ENCODE assay signal across 19 cellular contexts in the genomic region with DNA sequence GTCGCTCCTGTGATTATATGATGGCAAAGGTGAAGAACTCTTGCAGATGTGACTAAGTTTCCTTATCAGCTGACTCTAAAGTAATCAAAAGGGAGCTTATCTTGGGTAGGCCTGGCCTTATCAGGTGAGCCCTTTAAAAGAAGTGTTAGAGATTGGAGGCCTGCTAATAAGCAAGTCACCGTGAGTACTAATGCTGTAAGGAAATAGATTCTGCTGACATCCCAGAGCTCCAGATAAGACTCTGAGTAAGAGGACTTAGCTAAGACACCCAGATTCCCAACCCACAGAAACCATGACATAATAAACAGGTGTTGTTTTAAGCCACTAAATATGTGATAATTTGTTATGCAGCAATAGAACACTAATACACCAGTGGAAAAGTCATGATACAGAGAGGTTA.
"Had no signal": no experiment of that assay in that cellular context is flagged by ENCODE, and none has a peak within 500 bp of the region (broad histone marks: within the 10 kb centered on the region; RNA-seq: fewer than 3 reads in every experiment).

No MANE protein-coding gene starts in this region.

- H3K4me3 Mint-ChIP-seq: activated CD4-positive, alpha-beta memory T cell treated with anti-CD3 and anti-CD28 coated beads for 36 hours; activated T-helper 1 cell treated with anti-CD3 and anti-CD28 coated beads, Interleukin-12 subunit alpha, Interleukin-12 subunit beta, Interleukin-2, Interleukin-4 antibody, amounts not matched to agents 30 ng/mL and 10 ng/mL and 1 ng/mL, durations not matched to agents 14 hours and 24 hours and 36 hours; effector memory CD8-positive, alpha-beta T cell; memory B cell; natural killer cell; WTC11 had no signal

- DNase-seq: activated CD4-positive, alpha-beta memory T cell treated with anti-CD3 and anti-CD28 coated beads for 36 hours; activated CD4-positive, alpha-beta T cell treated with anti-CD3 and anti-CD28 coated beads for 4 hours; activated gamma-delta T cell treated with Interleukin-2 at 50 U/mL for 16 hours; activated T-cell treated with anti-CD3 and anti-CD28 coated beads for 4 hours; adrenal gland; dermis blood vessel endothelial cell; effector memory CD8-positive, alpha-beta T cell; gastrocnemius medialis; head of caudate nucleus; kidney glomerular epithelial cell; left ventricle myocardium superior; natural killer cell; stimulated activated naive CD8-positive, alpha-beta T cell treated with anti-CD3 and anti-CD28 coated beads, Interleukin-15, Interleukin-2, amounts not matched to agents 100 U/mL and 50 U/mL, for 24 hours; transverse colon had no signal

- H3K36me3 Mint-ChIP-seq: activated CD4-positive, alpha-beta memory T cell treated with anti-CD3 and anti-CD28 coated beads for 36 hours; activated naive CD4-positive, alpha-beta T cell treated with anti-CD3 and anti-CD28 coated beads, Interleukin-2, amount 50 U/mL, for 72 hours; memory B cell; natural killer cell; WTC11 had no signal

- H3K9me3 Mint-ChIP-seq: activated CD4-positive, alpha-beta memory T cell treated with anti-CD3 and anti-CD28 coated beads for 36 hours; activated T-helper 1 cell treated with anti-CD3 and anti-CD28 coated beads, Interleukin-12 subunit alpha, Interleukin-12 subunit beta, Interleukin-2, Interleukin-4 antibody, amounts not matched to agents 30 ng/mL and 10 ng/mL and 1 ng/mL, durations not matched to agents 14 hours and 24 hours and 36 hours; natural killer cell had no signal

- H3K4me1 Mint-ChIP-seq: memory B cell, natural killer cell had no signal

- H3K27ac Mint-ChIP-seq: activated CD4-positive, alpha-beta memory T cell treated with anti-CD3 and anti-CD28 coated beads for 36 hours; activated naive CD4-positive, alpha-beta T cell treated with anti-CD3 and anti-CD28 coated beads, Interleukin-2, amount 50 U/mL, for 72 hours; activated T-helper 1 cell treated with anti-CD3 and anti-CD28 coated beads, Interleukin-12 subunit alpha, Interleukin-12 subunit beta, Interleukin-2, Interleukin-4 antibody, amounts not matched to agents 30 ng/mL and 10 ng/mL and 1 ng/mL, durations not matched to agents 14 hours and 24 hours and 36 hours; effector memory CD8-positive, alpha-beta T cell; memory B cell; natural killer cell; WTC11 had no signal

- ATAC-seq: activated naive CD4-positive, alpha-beta T cell treated with anti-CD3 and anti-CD28 coated beads, Interleukin-2, amount 50 U/mL, for 72 hours; effector memory CD8-positive, alpha-beta T cell; gastrocnemius medialis; left ventricle myocardium superior; natural killer cell; sciatic nerve; stimulated activated naive CD8-positive, alpha-beta T cell treated with anti-CD3 and anti-CD28 coated beads, Interleukin-15, Interleukin-2, amounts not matched to agents 100 U/mL and 50 U/mL, for 24 hours; WTC11 had no signal
